Comparison of ENCODE assay signal across 9 cellular contexts in genomic region chr1:226697608-226698544, GRCh38. TPM values are rescaled to one million over a fixed set of nuclear protein-coding genes. Genes with fewer than 3 reads are reported as not detected.
A peak's percentile ranks its signal among the peaks of the same experiment; 100 is the strongest.
DNase-seq lines count a peak whose midpoint lies in the region; ATAC-seq and TF ChIP-seq lines count a peak whose summit lies in the region.
"Had no signal": no experiment of that assay in that cellular context is flagged by ENCODE, and none has a peak within 500 bp of the region (broad histone marks: within the 10 kb centered on the region; RNA-seq: fewer than 3 reads in every experiment).

No MANE protein-coding gene starts in this region.

- CTCF ChIA-PET in activated CD8-positive, alpha-beta T cell treated with anti-CD3 and anti-CD28 coated beads for 36 hours (lab: Charles Lee) = interaction anchor here (1.0 to 7.1 kb wide), 10 partner anchors 10 to 129 kb away, joined by 3 to 42 read pairs (median 3); no protein-coding TSS in a partner anchor

- H3K27ac ChIP-seq in endodermal cell (ENCODE audit: low read depth, low read length) = no peak overlapping the region

- TF ChIP-seq POLR2A in GM18505 (IDR thresholded peaks at IDR 0.05; ENCODE audit: borderline replicate concordance, extremely low read depth, insufficient read depth, insufficient read length) = no peak

- peaks cover 15% of the 10 kb centered on the region for H3K36me3 ChIP-seq in endodermal cell (ENCODE audit: control insufficient read depth, insufficient read depth, low read length)

- 87 to 88% methylated on average over 6 of the region's 8 CpGs for WGBS in endodermal cell (ENCODE audit: insufficient coverage in 1 of 2, insufficient read length in 1 of 2), 2 experiments

- intact Hi-C loops in activated CD8-positive, alpha-beta T cell treated with anti-CD3 and anti-CD28 coated beads for 36 hours (cut with micrococcal nuclease) = no loop called here

- no peak for DNase-seq in activated CD8-positive, alpha-beta T cell treated with anti-CD3 and anti-CD28 coated beads for 36 hours
- no peak for DNase-seq in omental fat pad (ENCODE audit: low spot score)
- DNase-seq in NCI-H82 (lab: John Stamatoyannopoulos, UW) = no peak
- no peak for DNase-seq in endodermal cell
- DNase-seq in OCI-M2 (lab: John Stamatoyannopoulos, UW; ENCODE audit: unreplicated experiment) = no peak

- H3K4me3 ChIP-seq in endodermal cell (ENCODE audit: low read length) = no peak overlapping the region
- H3K4me3 ChIP-seq: heart left ventricle had no signal

- no peaks in the 10 kb centered on the region for H3K27me3 Mint-ChIP-seq in activated CD8-positive, alpha-beta T cell treated with anti-CD3 and anti-CD28 coated beads for 36 hours
- H3K27me3 Mint-ChIP-seq in endodermal cell (ENCODE audit: insufficient read depth) = no peaks in the 10 kb centered on the region

- H3K4me1 ChIP-seq in endodermal cell (ENCODE audit: control insufficient read depth, insufficient read depth, low read length) = peaks cover 5% of the 10 kb centered on the region

- H3K4me1 Mint-ChIP-seq in activated CD8-positive, alpha-beta T cell treated with anti-CD3 and anti-CD28 coated beads for 36 hours (ENCODE audit: low read depth) = peaks cover 90% of the 10 kb centered on the region
- peaks cover 11% of the 10 kb centered on the region for H3K4me1 Mint-ChIP-seq in endodermal cell

- H3K27me3 ChIP-seq in endodermal cell (ENCODE audit: control insufficient read depth, insufficient read depth, low read length, poor library complexity, severe bottlenecking) = no peaks in the 10 kb centered on the region
- H3K27me3 ChIP-seq: heart left ventricle had no signal

- H3K9me3 ChIP-seq in endodermal cell (ENCODE audit: control insufficient read depth, low read length) = no peaks in the 10 kb centered on the region
- H3K9me3 ChIP-seq: heart left ventricle had no signal

- peak; percentile 11 for ATAC-seq in GM18505 (IDR thresholded peaks at IDR 0.05; ENCODE audit: unreplicated experiment)
- peak; percentile 11 for ATAC-seq in HG02610 (IDR thresholded peaks at IDR 0.05; ENCODE audit: unreplicated experiment)
- ATAC-seq in activated CD8-positive, alpha-beta T cell treated with anti-CD3 and anti-CD28 coated beads for 36 hours = peak; percentile 24
- ATAC-seq in omental fat pad (ENCODE audit: low FRiP score) = peak; percentile 11
- no peak for ATAC-seq in GM19455 (IDR thresholded peaks at IDR 0.05; ENCODE audit: unreplicated experiment)

- H3K9me3 Mint-ChIP-seq in activated CD8-positive, alpha-beta T cell treated with anti-CD3 and anti-CD28 coated beads for 36 hours = no peaks in the 10 kb centered on the region
- H3K9me3 Mint-ChIP-seq in endodermal cell = no peaks in the 10 kb centered on the region

- no peak overlapping the region for H3K9ac ChIP-seq in endodermal cell (ENCODE audit: extremely low read depth, low read length, poor library complexity, severe bottlenecking)

- H3K27ac Mint-ChIP-seq in activated CD8-positive, alpha-beta T cell treated with anti-CD3 and anti-CD28 coated beads for 36 hours = peak overlapping the region; percentile 93
- no peak overlapping the region for H3K27ac Mint-ChIP-seq in endodermal cell

- TF ChIP-seq CTCF in activated CD8-positive, alpha-beta T cell treated with anti-CD3 and anti-CD28 coated beads for 36 hours (IDR thresholded peaks at IDR 0.05) = no peak
- TF ChIP-seq CTCF in omental fat pad (IDR thresholded peaks at IDR 0.05) = no peak
- no peak for TF ChIP-seq CTCF in endodermal cell (conservative IDR thresholded peaks at IDR 0.05)

- POLR2A ChIA-PET in activated CD8-positive, alpha-beta T cell treated with anti-CD3 and anti-CD28 coated beads for 36 hours (lab: Charles Lee) = interaction anchor here (0.8 to 2.8 kb wide), 8 partner anchors 9 to 55 kb away, joined by 3 to 11 read pairs (median 4); no protein-coding TSS in a partner anchor

- H3K36me3 Mint-ChIP-seq in activated CD8-positive, alpha-beta T cell treated with anti-CD3 and anti-CD28 coated beads for 36 hours (ENCODE audit: low read depth) = peaks cover 52% of the 10 kb centered on the region
- H3K36me3 Mint-ChIP-seq in endodermal cell (ENCODE audit: low read depth) = peaks cover 23% of the 10 kb centered on the region

- peak overlapping the region; percentile 11 for H3K4me3 Mint-ChIP-seq in activated CD8-positive, alpha-beta T cell treated with anti-CD3 and anti-CD28 coated beads for 36 hours
- no peak overlapping the region for H3K4me3 Mint-ChIP-seq in endodermal cell

RNA-seq across cellular contexts. Expression of gene ITPKB, which starts 41.2 kb away (rescaled TPM):
- 10 to 100 TPM; 40.8 to 42.6 TPM for total RNA-seq in activated CD8-positive, alpha-beta T cell treated with anti-CD3 and anti-CD28 coated beads for 36 hours
- total RNA-seq in omental fat pad = 10 to 100 TPM; 22.2 to 68.6 (median 31.5) TPM
- 10 to 100 TPM; 22.4 to 28.3 TPM for total RNA-seq in endodermal cell
- polyA plus RNA-seq in endodermal cell (2013, experiment 1 of 2) = 12.3 TPM
- 12.3 TPM for polyA plus RNA-seq in endodermal cell (2013, experiment 2 of 2)
